18 cellular contexts compared by ENCODE assay signal in the genomic region with DNA sequence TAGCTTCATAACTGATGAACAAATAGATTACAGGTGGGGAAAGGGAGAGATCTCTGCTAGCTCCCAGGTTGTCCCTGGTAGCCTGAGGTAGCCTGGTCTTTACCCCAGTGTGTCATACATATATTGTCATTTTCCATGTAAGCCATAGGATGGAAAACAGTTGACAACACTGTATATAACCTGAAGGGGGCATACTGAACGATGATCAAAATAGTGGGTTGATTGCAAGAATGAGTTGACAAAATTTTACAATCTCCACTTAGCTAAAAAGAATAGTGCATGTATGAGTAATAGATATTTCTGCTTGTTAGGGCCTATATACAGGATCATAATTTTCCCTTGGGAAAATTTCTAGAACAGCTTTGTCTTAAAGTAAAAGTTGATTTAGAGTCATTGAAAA.
A peak's percentile ranks its signal among the peaks of the same experiment; 100 is the strongest.
DNase-seq lines count a peak whose midpoint lies in the region; ATAC-seq and TF ChIP-seq lines count a peak whose summit lies in the region.
"Had no signal": no experiment of that assay in that cellular context is flagged by ENCODE, and none has a peak within 500 bp of the region (broad histone marks: within the 10 kb centered on the region; RNA-seq: fewer than 3 reads in every experiment).

No MANE protein-coding gene starts in this region.

- H3F3A ChIP-seq in PC-3 (ENCODE audit: low read length, unreplicated experiment) = no peaks in the 10 kb centered on the region

- H3K9me3 ChIP-seq in PC-3 (ENCODE audit: low read length) (no peaks in the 10 kb centered on the region), uterus (no peaks in the 10 kb centered on the region)
- H3K9me3 ChIP-seq: colonic mucosa, esophagus squamous epithelium had no signal

- peaks cover 1% of the 10 kb centered on the region for H3K27me3 Mint-ChIP-seq in activated CD4-positive, alpha-beta memory T cell treated with anti-CD3 and anti-CD28 coated beads for 36 hours
- peaks cover 4% of the 10 kb centered on the region for H3K27me3 Mint-ChIP-seq in activated CD4-positive, alpha-beta T cell treated with anti-CD3 and anti-CD28 coated beads for 36 hours
- H3K27me3 Mint-ChIP-seq: T-cell had no signal

- H2AFZ ChIP-seq in PC-3 (ENCODE audit: low read length) = no peak overlapping the region

- no peak overlapping the region for H3K27ac Mint-ChIP-seq in activated CD4-positive, alpha-beta memory T cell treated with anti-CD3 and anti-CD28 coated beads for 36 hours
- no peak overlapping the region for H3K27ac Mint-ChIP-seq in activated CD4-positive, alpha-beta T cell treated with anti-CD3 and anti-CD28 coated beads for 36 hours
- H3K27ac Mint-ChIP-seq: CD14-positive monocyte, T-cell had no signal

- CTCF ChIA-PET in HEK293T (lab: Yijun Ruan, JAX) (no interaction called here), PC-3 (lab: Charles Lee) (no interaction called here)
- CTCF ChIA-PET in activated CD4-positive, alpha-beta memory T cell treated with anti-CD3 and anti-CD28 coated beads for 36 hours (lab: Charles Lee) = no interaction called here
- CTCF ChIA-PET in activated CD4-positive, alpha-beta T cell treated with anti-CD3 and anti-CD28 coated beads for 36 hours (lab: Charles Lee) = no interaction called here

- H4K20me1 ChIP-seq in PC-3 (ENCODE audit: low read length) = no peaks in the 10 kb centered on the region

- BruUV-seq in PC-3 (replicated peaks; lab: Mats Ljungman, UMichigan) = no TSS peak

- H3K9me3 Mint-ChIP-seq in activated CD4-positive, alpha-beta memory T cell treated with anti-CD3 and anti-CD28 coated beads for 36 hours = no peaks in the 10 kb centered on the region
- peaks cover 2% of the 10 kb centered on the region for H3K9me3 Mint-ChIP-seq in activated CD4-positive, alpha-beta T cell treated with anti-CD3 and anti-CD28 coated beads for 36 hours (ENCODE audit: low read depth)
- H3K9me3 Mint-ChIP-seq: activated T-cell treated with anti-CD3 and anti-CD28 coated beads, Interleukin-2, amount 50 U/mL, for 4 hours; CD14-positive monocyte had no signal

- TF ChIP-seq CTCF in PC-3 (conservative IDR thresholded peaks at IDR 0.05; ENCODE audit: low read depth, low read length) (peak; percentile 41; the same call in 1 of the 2 replicates), fibroblast of the aortic adventitia (IDR thresholded peaks at IDR 0.05; ENCODE audit: insufficient read depth, low read length) (no peak), uterus (IDR thresholded peaks at IDR 0.05) (no peak)

- no peak overlapping the region for H3K9ac ChIP-seq in PC-3 (ENCODE audit: low read length)
- H3K9ac ChIP-seq: KMS-11 had no signal

- no peak overlapping the region for H3K4me2 ChIP-seq in PC-3 (ENCODE audit: low read length)
- H3K4me2 ChIP-seq: KMS-11 had no signal

- DNase-seq in COLO829 (ENCODE audit: low spot score) = peak; percentile 51
- peak; percentile 15 for DNase-seq in HEK293T (ENCODE audit: extremely low spot score)
- peak; percentile 19 for DNase-seq in PC-3
- peak; percentile 56 for DNase-seq in fibroblast of the aortic adventitia (ENCODE audit: low read depth)
- DNase-seq in uterus = no peak
- DNase-seq in activated CD4-positive, alpha-beta memory T cell treated with anti-CD3 and anti-CD28 coated beads for 36 hours = no peak
- DNase-seq in activated CD4-positive, alpha-beta T cell treated with anti-CD3 and anti-CD28 coated beads for 36 hours = no peak
- DNase-seq: activated CD4-positive, alpha-beta T cell treated with anti-CD3 and anti-CD28 coated beads for 48 hours; activated T-cell treated with anti-CD3 and anti-CD28 coated beads, Interleukin-2, amount 50 U/mL, for 4 hours; colonic mucosa; esophagus squamous epithelium; GF-D8; stimulated activated naive CD8-positive, alpha-beta T cell treated with anti-CD3 and anti-CD28 coated beads, Interleukin-15, Interleukin-2, amounts not matched to agents 100 U/mL and 50 U/mL, for 24 hours; T-cell had no signal

- H3K27ac ChIP-seq in PC-3 (ENCODE audit: low read length) (no peak overlapping the region), uterus (no peak overlapping the region)
- H3K27ac ChIP-seq: colonic mucosa, esophagus squamous epithelium, KMS-11 had no signal

- H3K36me3 Mint-ChIP-seq in activated CD4-positive, alpha-beta memory T cell treated with anti-CD3 and anti-CD28 coated beads for 36 hours = no peaks in the 10 kb centered on the region
- H3K36me3 Mint-ChIP-seq in activated CD4-positive, alpha-beta T cell treated with anti-CD3 and anti-CD28 coated beads for 36 hours (ENCODE audit: low read depth) = no peaks in the 10 kb centered on the region
- H3K36me3 Mint-ChIP-seq: CD14-positive monocyte, T-cell had no signal

- POLR2A ChIA-PET in HEK293T (lab: Yijun Ruan, JAX) = no interaction called here
- POLR2A ChIA-PET in PC-3 (lab: Charles Lee; ENCODE audit: unreplicated experiment) = no interaction called here
- POLR2A ChIA-PET in activated CD4-positive, alpha-beta memory T cell treated with anti-CD3 and anti-CD28 coated beads for 36 hours (lab: Charles Lee) = no interaction called here
- POLR2A ChIA-PET in activated CD4-positive, alpha-beta T cell treated with anti-CD3 and anti-CD28 coated beads for 36 hours (lab: Charles Lee) = no interaction called here

- intact Hi-C loops in PC-3 (cut with micrococcal nuclease) = no loop called here
- intact Hi-C loops in uterus (cut with DNase I; ENCODE audit: low total_unique reads) = no loop called here
- intact Hi-C loops in activated CD4-positive, alpha-beta memory T cell treated with anti-CD3 and anti-CD28 coated beads for 36 hours (cut with micrococcal nuclease) = no loop called here
- intact Hi-C loops in activated CD4-positive, alpha-beta T cell treated with anti-CD3 and anti-CD28 coated beads for 36 hours (cut with DNase I, micrococcal nuclease) = no loop called here

- peaks cover 5% of the 10 kb centered on the region; the same call in 1 of the 2 replicates for H3K27me3 ChIP-seq in PC-3 (ENCODE audit: low read length)
- no peaks in the 10 kb centered on the region for H3K27me3 ChIP-seq in uterus
- H3K27me3 ChIP-seq: colonic mucosa, esophagus squamous epithelium had no signal

- H3K4me3 Mint-ChIP-seq in activated CD4-positive, alpha-beta memory T cell treated with anti-CD3 and anti-CD28 coated beads for 36 hours = no peak overlapping the region
- H3K4me3 Mint-ChIP-seq in activated CD4-positive, alpha-beta T cell treated with anti-CD3 and anti-CD28 coated beads for 36 hours = no peak overlapping the region
- H3K4me3 Mint-ChIP-seq: activated T-cell treated with anti-CD3 and anti-CD28 coated beads, Interleukin-2, amount 50 U/mL, for 4 hours; CD14-positive monocyte; T-cell had no signal

- no peak for TF ChIP-seq POLR2A in uterus (IDR thresholded peaks at IDR 0.05)

- H3K9me2 ChIP-seq in PC-3 (replicated peaks; ENCODE audit: low read length) = no peaks in the 10 kb centered on the region

- H3K4me1 ChIP-seq in PC-3 (ENCODE audit: insufficient read depth, low read length) = no peaks in the 10 kb centered on the region
- no peaks in the 10 kb centered on the region for H3K4me1 ChIP-seq in uterus
- H3K4me1 ChIP-seq: colonic mucosa, esophagus squamous epithelium had no signal

- H3K4me1 Mint-ChIP-seq in activated CD4-positive, alpha-beta memory T cell treated with anti-CD3 and anti-CD28 coated beads for 36 hours (ENCODE audit: low read depth) = no peaks in the 10 kb centered on the region
- no peaks in the 10 kb centered on the region for H3K4me1 Mint-ChIP-seq in activated CD4-positive, alpha-beta T cell treated with anti-CD3 and anti-CD28 coated beads for 36 hours
- H3K4me1 Mint-ChIP-seq: CD14-positive monocyte, T-cell had no signal

- no peaks in the 10 kb centered on the region for H3K36me3 ChIP-seq in PC-3 (ENCODE audit: low read depth, low read length)
- H3K36me3 ChIP-seq in uterus = no peaks in the 10 kb centered on the region
- H3K36me3 ChIP-seq: colonic mucosa, esophagus squamous epithelium had no signal

- no peak for ATAC-seq in PC-3
- no peak for ATAC-seq in HG03135 (IDR thresholded peaks at IDR 0.05; ENCODE audit: unreplicated experiment)
- no peak for ATAC-seq in activated CD4-positive, alpha-beta T cell treated with anti-CD3 and anti-CD28 coated beads for 36 hours
- ATAC-seq: activated T-cell treated with anti-CD3 and anti-CD28 coated beads, Interleukin-2, amount 50 U/mL, for 4 hours; stimulated activated naive CD8-positive, alpha-beta T cell treated with anti-CD3 and anti-CD28 coated beads, Interleukin-15, Interleukin-2, amounts not matched to agents 100 U/mL and 50 U/mL, for 24 hours; T-cell had no signal

- no peak overlapping the region for H3K4me3 ChIP-seq in PC-3 (ENCODE audit: low read length)
- no peak overlapping the region for H3K4me3 ChIP-seq in fibroblast of the aortic adventitia (ENCODE audit: low read depth, low read length)
- no peak overlapping the region for H3K4me3 ChIP-seq in uterus
- H3K4me3 ChIP-seq: colonic mucosa, esophagus squamous epithelium, lung had no signal

- no peaks in the 10 kb centered on the region for H3K79me2 ChIP-seq in PC-3 (ENCODE audit: low read length)

TF ChIP-seq in HEK293T, 16 proteins besides CTCF, POLR2A, EP300 and RAD21:
- TF ChIP-seq L3MBTL2 (conservative IDR thresholded peaks at IDR 0.05) (no peak), SUZ12 (IDR thresholded peaks at IDR 0.05) (no peak), BHLHE40 (IDR thresholded peaks at IDR 0.05; ENCODE audit: borderline replicate concordance) (no peak), ARNT (IDR thresholded peaks at IDR 0.05) (no peak), FOXA1 (IDR thresholded peaks at IDR 0.05) (no peak), FOXK2 (IDR thresholded peaks at IDR 0.05) (no peak), HDGF (IDR thresholded peaks at IDR 0.05; ENCODE audit: borderline replicate concordance) (no peak), CTBP1 (IDR thresholded peaks at IDR 0.05; ENCODE audit: borderline replicate concordance) (no peak)

Comparison
In these comparisons a context has a peak if more than half of its experiments do, and no peak if none do; other contexts are left out.
1. DNase-seq: peak in COLO829 (single experiment), HEK293T (single experiment), PC-3 (single experiment) and fibroblast of the aortic adventitia (single experiment); none in uterus (0 of 2), activated CD4-positive, alpha-beta memory T cell treated with anti-CD3 and anti-CD28 coated beads for 36 hours (single experiment) and activated CD4-positive, alpha-beta T cell treated with anti-CD3 and anti-CD28 coated beads for 36 hours (single experiment).